In the genomic region with DNA sequence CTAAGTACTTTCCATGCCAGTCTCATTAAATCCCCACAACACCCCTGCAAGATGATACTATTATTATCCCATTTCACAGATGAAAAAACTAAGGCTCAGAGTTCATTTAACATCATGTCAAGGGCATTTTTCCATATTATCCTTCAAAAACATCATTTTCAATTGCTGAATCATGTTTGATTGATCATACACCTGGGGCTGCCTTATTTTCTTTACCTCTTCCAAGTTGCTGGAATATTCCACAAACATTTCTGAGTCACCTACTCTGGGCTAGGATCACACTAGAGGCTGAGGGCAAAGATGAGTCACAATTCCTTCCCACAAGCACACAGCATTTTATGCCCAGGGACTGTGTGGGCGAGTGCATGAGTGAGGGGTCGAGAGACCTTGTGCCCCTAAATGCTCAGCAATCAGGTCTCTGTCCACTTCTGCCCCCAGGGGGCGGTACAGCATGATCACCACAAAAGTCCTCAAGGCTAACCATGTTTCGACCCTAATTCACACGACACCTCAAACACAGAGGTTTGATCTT, we compare ENCODE assay signal across 11 cellular contexts. TPM values are rescaled to one million over a fixed set of nuclear protein-coding genes. Genes with fewer than 3 reads are reported as not detected.
A peak's percentile ranks its signal among the peaks of the same experiment; 100 is the strongest.
DNase-seq lines count a peak whose midpoint lies in the region; TF ChIP-seq lines count a peak whose summit lies in the region.
"Had no signal": no experiment of that assay in that cellular context is flagged by ENCODE, and none has a peak within 500 bp of the region (broad histone marks: within the 10 kb centered on the region; RNA-seq: fewer than 3 reads in every experiment).

No MANE protein-coding gene starts in this region.

- peaks cover 0 to 9% (median 0%) of the 10 kb centered on the region in 4 donors for H3K4me1 ChIP-seq in transverse colon
- H3K4me1 ChIP-seq: Caco-2 had no signal

- no peak overlapping the region for H3K27ac Mint-ChIP-seq in activated naive CD4-positive, alpha-beta T cell treated with anti-CD3 and anti-CD28 coated beads, Interleukin-2, amount 10 ng/mL, durations not matched to agents 7 days and 5 days
- H3K27ac Mint-ChIP-seq: activated naive CD4-positive, alpha-beta T cell treated with anti-CD3 and anti-CD28 coated beads, Interleukin-2, amount 50 U/mL, for 24 hours; stimulated activated naive CD8-positive, alpha-beta T cell treated with anti-CD3 and anti-CD28 coated beads, Interleukin-15, Interleukin-2, amounts not matched to agents 100 ng/mL and 50 ng/mL, for 24 hours had no signal

- CTCF ChIA-PET in activated naive CD4-positive, alpha-beta T cell treated with anti-CD3 and anti-CD28 coated beads, Interleukin-2, amount 10 ng/mL, durations not matched to agents 7 days and 5 days (lab: Charles Lee): interaction anchor here (0.7 to 2.2 kb wide), 4 partner anchors 8 to 193 kb away, joined by 3 to 7 read pairs (median 5); no protein-coding TSS in a partner anchor

- H3K4me3 Mint-ChIP-seq in activated naive CD4-positive, alpha-beta T cell treated with anti-CD3 and anti-CD28 coated beads, Interleukin-2, amount 10 ng/mL, durations not matched to agents 7 days and 5 days: no peak overlapping the region
- H3K4me3 Mint-ChIP-seq: activated naive CD4-positive, alpha-beta T cell treated with anti-CD3 and anti-CD28 coated beads, Interleukin-2, amount 50 U/mL, for 24 hours; stimulated activated naive CD8-positive, alpha-beta T cell treated with anti-CD3 and anti-CD28 coated beads, Interleukin-15, Interleukin-2, amounts not matched to agents 100 ng/mL and 50 ng/mL, for 24 hours had no signal

- H3K27me3 ChIP-seq in transverse colon: no peaks in the 10 kb centered on the region

- WGBS in transverse colon (ENCODE audit: low coverage in 1 of 2), 2 donors: 55% methylated on average over 5 of the region's 5 CpGs; no CpG with 5 or more reads in 1 of the 2 donors

- no peak overlapping the region for H3K27ac ChIP-seq in transverse colon

- peaks cover 25% of the 10 kb centered on the region for H3K27me3 Mint-ChIP-seq in activated naive CD4-positive, alpha-beta T cell treated with anti-CD3 and anti-CD28 coated beads, Interleukin-2, amount 10 ng/mL, durations not matched to agents 7 days and 5 days
- H3K27me3 Mint-ChIP-seq: activated naive CD4-positive, alpha-beta T cell treated with anti-CD3 and anti-CD28 coated beads, Interleukin-2, amount 50 U/mL, for 24 hours; stimulated activated naive CD8-positive, alpha-beta T cell treated with anti-CD3 and anti-CD28 coated beads, Interleukin-15, Interleukin-2, amounts not matched to agents 100 ng/mL and 50 ng/mL, for 24 hours had no signal

- no peak for TF ChIP-seq POLR2A in transverse colon (IDR thresholded peaks at IDR 0.05)

- H3K36me3 ChIP-seq in transverse colon: no peaks in the 10 kb centered on the region

- peaks cover 10% of the 10 kb centered on the region for H3K4me1 Mint-ChIP-seq in activated naive CD4-positive, alpha-beta T cell treated with anti-CD3 and anti-CD28 coated beads, Interleukin-2, amount 10 ng/mL, durations not matched to agents 7 days and 5 days

- peaks cover 24% of the 10 kb centered on the region for H3K36me3 Mint-ChIP-seq in activated naive CD4-positive, alpha-beta T cell treated with anti-CD3 and anti-CD28 coated beads, Interleukin-2, amount 10 ng/mL, durations not matched to agents 7 days and 5 days

- in situ Hi-C loops in transverse colon (cut with MboI; ENCODE audit: low pct_ligation_motif_present in 1 of 4, low pct_unique_long_range_greater_than_20kb in 1 of 4, low sequenced_read_pairs in 3 of 4) (loop anchor here in 2 of 4 donors (5.0 to 10.0 kb wide), 2 partner anchors 40 to 47 kb away; a partner anchor contains a TSS), G401 (cut with HindIII; ENCODE audit: low sequenced_read_pairs) (no loop called here)

- no peaks in the 10 kb centered on the region for H3K9me3 ChIP-seq in transverse colon
- H3K9me3 ChIP-seq: Caco-2 had no signal

- H3K9me3 Mint-ChIP-seq in activated naive CD4-positive, alpha-beta T cell treated with anti-CD3 and anti-CD28 coated beads, Interleukin-2, amount 10 ng/mL, durations not matched to agents 7 days and 5 days: peaks cover 13% of the 10 kb centered on the region
- H3K9me3 Mint-ChIP-seq: activated naive CD4-positive, alpha-beta T cell treated with anti-CD3 and anti-CD28 coated beads, Interleukin-2, amount 50 U/mL, for 24 hours had no signal

- no peak overlapping the region for H3K4me3 ChIP-seq in transverse colon

- DNase-seq in NCI-H748 (lab: John Stamatoyannopoulos, UW; ENCODE audit: unreplicated experiment): peak; percentile 14
- DNase-seq in NCI-H748 treated with DMSO at 0.1 percent for 48 hours (lab: John Stamatoyannopoulos, UW): no peak
- peak; percentile 53 for DNase-seq in OCI-M1 (lab: John Stamatoyannopoulos, UW)
- DNase-seq in activated naive CD4-positive, alpha-beta T cell treated with anti-CD3 and anti-CD28 coated beads, Interleukin-2, amount 10 ng/mL, durations not matched to agents 7 days and 5 days: peak; percentile 64
- peak; percentile 69 for DNase-seq in iris pigment epithelial cell (ENCODE audit: low read depth)
- no peak for DNase-seq in transverse colon
- DNase-seq in NCI-H2081 treated with DMSO at 0.1 percent for 48 hours (lab: John Stamatoyannopoulos, UW): no peak
- no peak for DNase-seq in G401 (ENCODE audit: low spot score)

- TF ChIP-seq EP300 in transverse colon (IDR thresholded peaks at IDR 0.05; ENCODE audit: low read depth): no peak

- intact Hi-C loops in transverse colon (cut with DNase I; ENCODE audit: low total_unique reads): loop anchor here (10.0 kb wide), 1 partner anchor 343 kb away; no protein-coding TSS in a partner anchor

- peak; percentile 22 to 33 (median 32) for TF ChIP-seq CTCF in transverse colon (IDR thresholded peaks at IDR 0.05)

RNA-seq across cellular contexts. Expression of a gene that starts 14.1 kb away (rescaled TPM):
- 10 to 100 TPM in 2 of 4 donors, 1 to 10 TPM in 2; 3.3 to 18.3 (median 9.7) TPM for total RNA-seq in transverse colon
- total RNA-seq in G401 (2014; rRNA removed; shearing (Covaris generic)): 0.58 and 7.3 TPM in 2 replicates
- total RNA-seq: Caco-2 had no signal

RNA-seq across cellular contexts. Expression of a gene that starts 21.7 kb away (rescaled TPM):
- 1 to 10 TPM; 1.6 to 9.4 (median 3.6) TPM for total RNA-seq in transverse colon
- 0.74 and 1.1 TPM in 2 replicates for total RNA-seq in G401 (2014; rRNA removed; shearing (Covaris generic))

RNA-seq across cellular contexts. Expression of a gene that starts 49.6 kb away (rescaled TPM):
- total RNA-seq in transverse colon: 100 to 1,000 TPM; 113 to 155 (median 130) TPM
- 157 and 159 TPM in 2 replicates for total RNA-seq in G401 (2014; rRNA removed; shearing (Covaris generic))

RNA-seq across cellular contexts. Expression of a gene that starts 51.0 kb away (rescaled TPM):
- total RNA-seq in transverse colon: 100 to 1,000 TPM in 1 of 4 donors, 10 to 100 TPM in 3; 25.3 to 177 (median 77.4) TPM
- 61.3 and 72.8 TPM in 2 replicates for total RNA-seq in G401 (2014; rRNA removed; shearing (Covaris generic))

Comparison
In these comparisons a context has a peak if more than half of its experiments do, and no peak if none do; other contexts are left out.
1. DNase-seq: peak in NCI-H748 (single experiment), OCI-M1 (single experiment), activated naive CD4-positive, alpha-beta T cell treated with anti-CD3 and anti-CD28 coated beads, Interleukin-2, amount 10 ng/mL, durations not matched to agents 7 days and 5 days (single experiment) and iris pigment epithelial cell (single experiment); none in NCI-H748 treated with DMSO at 0.1 percent for 48 hours (single experiment), transverse colon (single experiment), NCI-H2081 treated with DMSO at 0.1 percent for 48 hours (single experiment) and G401 (single experiment).